ENCODE assay signal across 18 cellular contexts in genomic region chr9:219670-220365, GRCh38. TPM values are rescaled to one million over a fixed set of nuclear protein-coding genes. Genes with fewer than 3 reads are reported as not detected.
DNase-seq lines count a peak whose midpoint lies in the region; ATAC-seq and TF ChIP-seq lines count a peak whose summit lies in the region.
"Had no signal": no experiment of that assay in that cellular context is flagged by ENCODE, and none has a peak within 500 bp of the region (broad histone marks: within the 10 kb centered on the region; RNA-seq: fewer than 3 reads in every experiment).

No MANE protein-coding gene starts in this region.

- H3K4me3 ChIP-seq in Loucy (ENCODE audit: low read length, poor library complexity, severe bottlenecking) (peak overlapping the region; percentile 26), gastroesophageal sphincter (no peak overlapping the region), subcutaneous abdominal adipose tissue (ENCODE audit: low read depth in 1 of 5, low read length in 5 of 5) (no peak overlapping the region), esophagus squamous epithelium (no peak overlapping the region)
- H3K4me3 ChIP-seq: sigmoid colon, stomach had no signal

- peaks cover 44% of the 10 kb centered on the region for H3K4me1 Mint-ChIP-seq in activated naive CD4-positive, alpha-beta T cell treated with anti-CD3 and anti-CD28 coated beads, Interleukin-2, amount 10 ng/mL, durations not matched to agents 7 days and 5 days

- WGBS in gastroesophageal sphincter (ENCODE audit: low coverage in 1 of 2), 2 donors: 68 to 74% methylated on average over 3 to 7 of the region's 7 CpGs
- 68 to 69% methylated on average over 7 of the region's 7 CpGs for WGBS in esophagus squamous epithelium, 2 donors

- TF ChIP-seq CTCF in Loucy (conservative IDR thresholded peaks at IDR 0.05; ENCODE audit: low read length): no peak
- no peak for TF ChIP-seq CTCF in gastroesophageal sphincter (IDR thresholded peaks at IDR 0.05)
- no peak for TF ChIP-seq CTCF in esophagus squamous epithelium (IDR thresholded peaks at IDR 0.05)

- H3K79me2 ChIP-seq in Loucy (ENCODE audit: insufficient read depth, low read length): peaks cover 82% of the 10 kb centered on the region

- no peak overlapping the region for H3K4me3 Mint-ChIP-seq in activated naive CD4-positive, alpha-beta T cell treated with anti-CD3 and anti-CD28 coated beads, Interleukin-2, amount 10 ng/mL, durations not matched to agents 7 days and 5 days
- H3K4me3 Mint-ChIP-seq: activated CD4-positive, alpha-beta T cell treated with anti-CD3 and anti-CD28 coated beads for 36 hours had no signal

- no peak overlapping the region for H2AFZ ChIP-seq in Loucy (ENCODE audit: low read length)

- H4K20me1 ChIP-seq in Loucy (ENCODE audit: insufficient read depth, low read length, poor library complexity, severe bottlenecking): no peaks in the 10 kb centered on the region

- peak overlapping the region; percentile 29 for H3K9ac ChIP-seq in Loucy (ENCODE audit: low read depth, low read length, poor library complexity, severe bottlenecking)
- H3K9ac ChIP-seq in subcutaneous abdominal adipose tissue (ENCODE audit: low read length in 5 of 5): no peak overlapping the region

- H3K27ac Mint-ChIP-seq in activated naive CD4-positive, alpha-beta T cell treated with anti-CD3 and anti-CD28 coated beads, Interleukin-2, amount 10 ng/mL, durations not matched to agents 7 days and 5 days: peak overlapping the region; percentile 49
- H3K27ac Mint-ChIP-seq: activated CD4-positive, alpha-beta T cell treated with anti-CD3 and anti-CD28 coated beads for 36 hours had no signal

- peak overlapping the region in 3 of 4 donors; percentile 55 to 93 (median 89) for H3K27ac ChIP-seq in gastroesophageal sphincter
- peak overlapping the region; percentile 61 for H3K27ac ChIP-seq in subcutaneous abdominal adipose tissue (ENCODE audit: low read depth, low read length)
- H3K27ac ChIP-seq in esophagus squamous epithelium: peak overlapping the region in 1 of 4 donors; percentile 1
- H3K27ac ChIP-seq: brain microvascular endothelial cell had no signal

- H3K27me3 ChIP-seq in Loucy (ENCODE audit: insufficient read depth, low read length, poor library complexity, severe bottlenecking): no peaks in the 10 kb centered on the region
- H3K27me3 ChIP-seq in gastroesophageal sphincter: peaks cover 6% of the 10 kb centered on the region
- H3K27me3 ChIP-seq in subcutaneous abdominal adipose tissue (ENCODE audit: control insufficient read depth in 5 of 5, insufficient read depth in 4 of 5, low read length in 5 of 5): no peaks in the 10 kb centered on the region
- peaks cover 0 to 6% (median 0%) of the 10 kb centered on the region in 4 donors for H3K27me3 ChIP-seq in esophagus squamous epithelium

- no peak for DNase-seq in activated naive CD4-positive, alpha-beta T cell treated with anti-CD3 and anti-CD28 coated beads, Interleukin-2, amount 10 ng/mL, durations not matched to agents 7 days and 5 days
- DNase-seq in activated naive CD4-positive, alpha-beta T cell treated with Interleukin-2 at 50 U/mL for 16 hours: no peak
- DNase-seq in NCI-H146 treated with DMSO at 0.1 percent for 48 hours (lab: John Stamatoyannopoulos, UW; ENCODE audit: unreplicated experiment): no peak
- no peak for DNase-seq in foreskin melanocyte
- DNase-seq in esophagus squamous epithelium (lab: John Stamatoyannopoulos, UW): no peak
- DNase-seq: activated CD4-positive, alpha-beta T cell treated with anti-CD3 and anti-CD28 coated beads for 36 hours; activated T-cell treated with anti-CD3 and anti-CD28 coated beads, Interleukin-2, amount 50 U/mL, for 1 hour; brain microvascular endothelial cell; NCI-H1092; NCI-H2171 treated with DMSO at 0.1 percent for 48 hours; sigmoid colon; stimulated activated CD4-positive, alpha-beta T cell treated with anti-CD3 and anti-CD28 coated beads, Interleukin-1b, Interleukin-23, amount 100 ng/mL, for 48 hours; stomach; T-helper 9 cell had no signal

- H3K4me2 ChIP-seq in Loucy (ENCODE audit: low read depth, low read length, poor library complexity, severe bottlenecking): peak overlapping the region; percentile 52

- no peaks in the 10 kb centered on the region for H3K9me3 Mint-ChIP-seq in activated naive CD4-positive, alpha-beta T cell treated with anti-CD3 and anti-CD28 coated beads, Interleukin-2, amount 10 ng/mL, durations not matched to agents 7 days and 5 days
- H3K9me3 Mint-ChIP-seq: activated naive CD4-positive, alpha-beta T cell treated with anti-CD3 and anti-CD28 coated beads, Interleukin-2, amount 50 U/mL, for 72 hours had no signal

- no peak for TF ChIP-seq POLR2A in gastroesophageal sphincter (IDR thresholded peaks at IDR 0.05)
- TF ChIP-seq POLR2A in esophagus squamous epithelium (IDR thresholded peaks at IDR 0.05): no peak

- H3K4me1 ChIP-seq in Loucy (ENCODE audit: insufficient read depth, low read length, poor library complexity, severe bottlenecking) (peaks cover 81% of the 10 kb centered on the region), gastroesophageal sphincter (peaks cover 0 to 88% (median 5%) of the 10 kb centered on the region in 3 donors), subcutaneous abdominal adipose tissue (ENCODE audit: control insufficient read depth in 5 of 5, insufficient read depth in 5 of 5, low read length in 5 of 5) (peaks cover 0 to 84% (median 74%) of the 10 kb centered on the region in 5 donors), esophagus squamous epithelium (peaks cover 10 to 58% (median 12%) of the 10 kb centered on the region in 3 donors)

- H3K36me3 ChIP-seq in Loucy (ENCODE audit: insufficient read depth, low read length): no peaks in the 10 kb centered on the region
- no peaks in the 10 kb centered on the region for H3K36me3 ChIP-seq in gastroesophageal sphincter
- no peaks in the 10 kb centered on the region for H3K36me3 ChIP-seq in subcutaneous abdominal adipose tissue (ENCODE audit: control insufficient read depth in 5 of 5, insufficient read depth in 5 of 5, low read length in 5 of 5)
- H3K36me3 ChIP-seq in esophagus squamous epithelium: no peaks in the 10 kb centered on the region
- H3K36me3 ChIP-seq: brain microvascular endothelial cell, sigmoid colon, stomach had no signal

- no peaks in the 10 kb centered on the region for H3K9me2 ChIP-seq in Loucy (replicated peaks; ENCODE audit: low read depth, low read length)

- H3F3A ChIP-seq in Loucy (ENCODE audit: low read depth): peaks cover 23% of the 10 kb centered on the region

- H3K36me3 Mint-ChIP-seq in activated naive CD4-positive, alpha-beta T cell treated with anti-CD3 and anti-CD28 coated beads, Interleukin-2, amount 10 ng/mL, durations not matched to agents 7 days and 5 days: peaks cover 48% of the 10 kb centered on the region
- H3K36me3 Mint-ChIP-seq: activated naive CD4-positive, alpha-beta T cell treated with anti-CD3 and anti-CD28 coated beads, Interleukin-2, amount 50 U/mL, for 72 hours had no signal

- H3K9me3 ChIP-seq in Loucy (ENCODE audit: insufficient read depth, low read depth, low read length): no peaks in the 10 kb centered on the region
- no peaks in the 10 kb centered on the region for H3K9me3 ChIP-seq in gastroesophageal sphincter
- H3K9me3 ChIP-seq in subcutaneous abdominal adipose tissue (ENCODE audit: control insufficient read depth in 5 of 5, low read length in 5 of 5): no peaks in the 10 kb centered on the region
- H3K9me3 ChIP-seq in esophagus squamous epithelium: no peaks in the 10 kb centered on the region
- H3K9me3 ChIP-seq: sigmoid colon, stomach had no signal

- no peak for ATAC-seq in gastroesophageal sphincter
- ATAC-seq: activated CD4-positive, alpha-beta T cell treated with anti-CD3 and anti-CD28 coated beads for 36 hours; activated naive CD4-positive, alpha-beta T cell treated with anti-CD3 and anti-CD28 coated beads, Interleukin-2, amount 50 U/mL, for 72 hours had no signal

- TF ChIP-seq EP300 in gastroesophageal sphincter (IDR thresholded peaks at IDR 0.05): no peak

- H3K27me3 Mint-ChIP-seq in activated naive CD4-positive, alpha-beta T cell treated with anti-CD3 and anti-CD28 coated beads, Interleukin-2, amount 10 ng/mL, durations not matched to agents 7 days and 5 days: peaks cover 8% of the 10 kb centered on the region

- CTCF ChIA-PET in activated naive CD4-positive, alpha-beta T cell treated with anti-CD3 and anti-CD28 coated beads, Interleukin-2, amount 10 ng/mL, durations not matched to agents 7 days and 5 days (lab: Charles Lee): no interaction called here

- intact Hi-C loops in esophagus squamous epithelium (cut with DNase I): loop anchor here (10.0 kb wide), 1 partner anchor 85 kb away; no protein-coding TSS in a partner anchor

RNA-seq across cellular contexts. Expression of gene DOCK8, which starts 5.2 kb away (rescaled TPM):
- total RNA-seq in gastroesophageal sphincter (10 to 100 TPM; 11.6 to 46.1 (median 31.8) TPM), esophagus squamous epithelium (10 to 100 TPM in 3 of 4 donors, 1 to 10 TPM in 1; 6.9 to 21.6 (median 15.2) TPM)

RNA-seq across cellular contexts. Expression of gene ZNG1A, which starts 41.0 kb away (rescaled TPM):
- total RNA-seq in gastroesophageal sphincter (10 to 100 TPM; 26.0 to 53.4 (median 32.6) TPM), esophagus squamous epithelium (10 to 100 TPM; 20.5 to 74.0 (median 38.8) TPM)
